1 cellular context compared by ENCODE assay signal in the genomic region with DNA sequence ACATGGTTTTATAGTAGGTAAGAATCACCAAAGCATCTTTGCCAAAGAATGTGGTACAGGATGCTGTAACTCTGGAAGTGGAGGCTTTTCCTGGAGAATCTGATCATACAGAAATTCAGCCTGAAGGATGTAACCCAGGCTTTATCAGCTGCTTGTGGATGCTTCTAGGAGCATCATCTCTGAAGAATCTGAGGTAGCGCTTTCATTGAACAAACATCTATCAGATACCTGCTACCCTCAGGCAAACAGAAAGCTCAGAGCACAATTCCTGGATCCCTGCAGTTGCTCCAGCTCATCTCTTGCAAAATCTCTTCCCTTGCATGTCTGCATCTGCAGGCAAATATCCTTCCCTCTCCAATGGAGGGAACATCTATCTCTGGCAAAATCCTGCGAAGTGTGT.
TF ChIP-seq lines count a peak whose summit lies in the region.

No MANE protein-coding gene starts in this region.

TF ChIP-seq in WTC11, 78 proteins besides CTCF, POLR2A, EP300 and RAD21 (continued from another document):
- TF ChIP-seq PRRX2 (CRISPR knock-in tag; IDR thresholded peaks at IDR 0.05) (no peak), CBFB (CRISPR knock-in tag; IDR thresholded peaks at IDR 0.05; ENCODE audit: low read depth) (no peak), ZNF671 (CRISPR knock-in tag; IDR thresholded peaks at IDR 0.05) (no peak), MXD4 (CRISPR knock-in tag; IDR thresholded peaks at IDR 0.05; ENCODE audit: borderline replicate concordance) (no peak), GTF2I (CRISPR knock-in tag; conservative IDR thresholded peaks at IDR 0.05) (no peak), ATF1 (CRISPR knock-in tag; IDR thresholded peaks at IDR 0.05) (no peak), USF2 (CRISPR knock-in tag; IDR thresholded peaks at IDR 0.05) (no peak), CREM (CRISPR knock-in tag; IDR thresholded peaks at IDR 0.05) (no peak), HMGXB4 (CRISPR knock-in tag; IDR thresholded peaks at IDR 0.05) (no peak), HMGA2 (CRISPR knock-in tag; IDR thresholded peaks at IDR 0.05) (no peak), AR (CRISPR knock-in tag; IDR thresholded peaks at IDR 0.05) (no peak), SMAD3 (CRISPR knock-in tag; IDR thresholded peaks at IDR 0.05; ENCODE audit: borderline replicate concordance) (no peak), E2F1 (CRISPR knock-in tag; IDR thresholded peaks at IDR 0.05) (no peak), FOXP1 (CRISPR knock-in tag; IDR thresholded peaks at IDR 0.05; ENCODE audit: borderline replicate concordance) (no peak)
- TF ChIP-seq, protein P1, sequence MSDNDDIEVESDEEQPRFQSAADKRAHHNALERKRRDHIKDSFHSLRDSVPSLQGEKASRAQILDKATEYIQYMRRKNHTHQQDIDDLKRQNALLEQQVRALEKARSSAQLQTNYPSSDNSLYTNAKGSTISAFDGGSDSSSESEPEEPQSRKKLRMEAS (CRISPR knock-in tag; IDR thresholded peaks at IDR 0.05): no peak
